8 cellular contexts compared by ENCODE assay signal in the genomic region with DNA sequence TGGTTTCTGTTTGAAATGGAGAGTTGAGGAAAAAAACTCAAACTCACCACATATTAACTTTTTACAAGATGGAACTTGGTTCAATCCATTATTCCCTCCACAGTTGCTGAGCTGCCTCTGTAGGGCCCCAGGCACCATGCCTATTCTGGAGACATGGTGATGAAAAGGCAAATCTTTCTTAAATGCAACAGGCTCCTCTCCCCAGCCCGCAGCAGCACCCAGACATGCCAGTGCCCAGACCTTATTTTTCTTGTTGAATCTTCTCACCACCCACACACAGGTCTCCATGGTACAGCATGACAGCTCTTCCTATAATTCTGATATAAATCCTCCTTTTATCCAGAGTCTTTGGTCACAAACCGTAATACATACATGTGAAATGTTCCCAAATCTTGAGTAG. TPM values are rescaled to one million over a fixed set of nuclear protein-coding genes. Genes with fewer than 3 reads are reported as not detected.
DNase-seq lines count a peak whose midpoint lies in the region; ATAC-seq and TF ChIP-seq lines count a peak whose summit lies in the region.
"Had no signal": no experiment of that assay in that cellular context is flagged by ENCODE, and none has a peak within 500 bp of the region (broad histone marks: within the 10 kb centered on the region; RNA-seq: fewer than 3 reads in every experiment).

No MANE protein-coding gene starts in this region.

- H3K27me3 ChIP-seq in GM23338 (ENCODE audit: insufficient read depth) (no peaks in the 10 kb centered on the region), gastroesophageal sphincter (no peaks in the 10 kb centered on the region)

- peaks cover 8% of the 10 kb centered on the region for H4K20me1 ChIP-seq in GM23338 (replicated peaks; ENCODE audit: insufficient read depth)

- H3K27ac Mint-ChIP-seq in GM23338 = no peak overlapping the region
- H3K27ac Mint-ChIP-seq in T-helper 17 cell = no peak overlapping the region
- peak overlapping the region; percentile 98 for H3K27ac Mint-ChIP-seq in stimulated activated naive CD8-positive, alpha-beta T cell treated with anti-CD3 and anti-CD28 coated beads, Interleukin-15, Interleukin-2, amounts not matched to agents 100 ng/mL and 50 ng/mL, for 24 hours
- H3K27ac Mint-ChIP-seq: HFFc6 had no signal

- H3K4me1 ChIP-seq in GM23338 (ENCODE audit: insufficient read depth) = no peaks in the 10 kb centered on the region; the same call in 1 of the 2 replicates
- H3K4me1 ChIP-seq in gastroesophageal sphincter = peaks cover 0 to 31% (median 0%) of the 10 kb centered on the region in 3 donors

- H3K36me3 Mint-ChIP-seq in GM23338 (ENCODE audit: low read depth) (no peaks in the 10 kb centered on the region), T-helper 17 cell (ENCODE audit: low read depth) (peaks cover 7% of the 10 kb centered on the region)
- H3K36me3 Mint-ChIP-seq in stimulated activated naive CD8-positive, alpha-beta T cell treated with anti-CD3 and anti-CD28 coated beads, Interleukin-15, Interleukin-2, amounts not matched to agents 100 ng/mL and 50 ng/mL, for 24 hours (ENCODE audit: low read depth) = no peaks in the 10 kb centered on the region

- H3K4me3 Mint-ChIP-seq in GM23338 (no peak overlapping the region), T-helper 17 cell (peak overlapping the region; percentile 95)
- H3K4me3 Mint-ChIP-seq in stimulated activated naive CD8-positive, alpha-beta T cell treated with anti-CD3 and anti-CD28 coated beads, Interleukin-15, Interleukin-2, amounts not matched to agents 100 ng/mL and 50 ng/mL, for 24 hours = peak overlapping the region; percentile 88

- H3K27me3 Mint-ChIP-seq in GM23338 (ENCODE audit: insufficient read depth, low read depth, poor library complexity) (no peaks in the 10 kb centered on the region), T-helper 17 cell (no peaks in the 10 kb centered on the region)
- no peaks in the 10 kb centered on the region for H3K27me3 Mint-ChIP-seq in stimulated activated naive CD8-positive, alpha-beta T cell treated with anti-CD3 and anti-CD28 coated beads, Interleukin-15, Interleukin-2, amounts not matched to agents 100 ng/mL and 50 ng/mL, for 24 hours

- no peaks in the 10 kb centered on the region for H3K9me2 ChIP-seq in GM23338 (ENCODE audit: insufficient read depth)

- H3K9me3 ChIP-seq in T-helper 17 cell (ENCODE audit: control insufficient read depth, low read length, poor library complexity, severe bottlenecking) (no peaks in the 10 kb centered on the region), gastroesophageal sphincter (no peaks in the 10 kb centered on the region)

- peaks cover 13% of the 10 kb centered on the region for H3K4me1 Mint-ChIP-seq in GM23338
- H3K4me1 Mint-ChIP-seq in T-helper 17 cell = peaks cover 53% of the 10 kb centered on the region
- peaks cover 79% of the 10 kb centered on the region for H3K4me1 Mint-ChIP-seq in stimulated activated naive CD8-positive, alpha-beta T cell treated with anti-CD3 and anti-CD28 coated beads, Interleukin-15, Interleukin-2, amounts not matched to agents 100 ng/mL and 50 ng/mL, for 24 hours (ENCODE audit: low read depth)

- no peak overlapping the region for H2AFZ ChIP-seq in GM23338

- DNase-seq in GM23338 (ENCODE audit: low spot score) (no peak), T-helper 17 cell (no peak), NCI-H1092 treated with DMSO at 0.1 percent for 48 hours (lab: John Stamatoyannopoulos, UW) (no peak), NCI-H128 (lab: John Stamatoyannopoulos, UW; ENCODE audit: unreplicated experiment) (no peak)
- DNase-seq: HFFc6 had no signal

- no peak overlapping the region for H3K27ac ChIP-seq in GM23338 (ENCODE audit: low read depth)
- peak overlapping the region in 3 of 4 donors; percentile 10 to 68 (median 49) for H3K27ac ChIP-seq in gastroesophageal sphincter

- H3K4me3 ChIP-seq in GM23338 (no peak overlapping the region), gastroesophageal sphincter (no peak overlapping the region)

- WGBS in gastroesophageal sphincter (ENCODE audit: low coverage in 1 of 2), 2 donors = 50 to 81% methylated on average over 1 to 2 of the region's 2 CpGs

- ATAC-seq in GM23338 = peak; percentile 24; the same call in 1 of the 3 replicates
- ATAC-seq in T-helper 17 cell = peak; percentile 24
- no peak for ATAC-seq in gastroesophageal sphincter
- ATAC-seq in HG02885 (IDR thresholded peaks at IDR 0.05; ENCODE audit: poor library complexity, unreplicated experiment) = no peak

- H3K36me3 ChIP-seq in GM23338 (ENCODE audit: insufficient read depth) (no peaks in the 10 kb centered on the region), gastroesophageal sphincter (no peaks in the 10 kb centered on the region)

- TF ChIP-seq CTCF in GM23338 (conservative IDR thresholded peaks at IDR 0.05; ENCODE audit: low read depth in 2 of 2) (no peak), gastroesophageal sphincter (IDR thresholded peaks at IDR 0.05) (no peak)

- no peak for TF ChIP-seq POLR2A in gastroesophageal sphincter (IDR thresholded peaks at IDR 0.05)

- H3K79me2 ChIP-seq in GM23338 (replicated peaks; ENCODE audit: insufficient read depth) = peaks cover 31% of the 10 kb centered on the region

- TF ChIP-seq EP300 in gastroesophageal sphincter (IDR thresholded peaks at IDR 0.05) = no peak

- no peaks in the 10 kb centered on the region for H3K9me3 Mint-ChIP-seq in GM23338
- H3K9me3 Mint-ChIP-seq in stimulated activated naive CD8-positive, alpha-beta T cell treated with anti-CD3 and anti-CD28 coated beads, Interleukin-15, Interleukin-2, amounts not matched to agents 100 ng/mL and 50 ng/mL, for 24 hours = no peaks in the 10 kb centered on the region
- H3K9me3 Mint-ChIP-seq: HFFc6 had no signal

- no peak overlapping the region for H3K4me2 ChIP-seq in GM23338

- H3F3A ChIP-seq in GM23338 (replicated peaks; ENCODE audit: low read depth) = no peaks in the 10 kb centered on the region

TF ChIP-seq in GM23338, 12 proteins besides CTCF, POLR2A, EP300 and RAD21 (continues in another document):
- TF ChIP-seq, protein P1, sequence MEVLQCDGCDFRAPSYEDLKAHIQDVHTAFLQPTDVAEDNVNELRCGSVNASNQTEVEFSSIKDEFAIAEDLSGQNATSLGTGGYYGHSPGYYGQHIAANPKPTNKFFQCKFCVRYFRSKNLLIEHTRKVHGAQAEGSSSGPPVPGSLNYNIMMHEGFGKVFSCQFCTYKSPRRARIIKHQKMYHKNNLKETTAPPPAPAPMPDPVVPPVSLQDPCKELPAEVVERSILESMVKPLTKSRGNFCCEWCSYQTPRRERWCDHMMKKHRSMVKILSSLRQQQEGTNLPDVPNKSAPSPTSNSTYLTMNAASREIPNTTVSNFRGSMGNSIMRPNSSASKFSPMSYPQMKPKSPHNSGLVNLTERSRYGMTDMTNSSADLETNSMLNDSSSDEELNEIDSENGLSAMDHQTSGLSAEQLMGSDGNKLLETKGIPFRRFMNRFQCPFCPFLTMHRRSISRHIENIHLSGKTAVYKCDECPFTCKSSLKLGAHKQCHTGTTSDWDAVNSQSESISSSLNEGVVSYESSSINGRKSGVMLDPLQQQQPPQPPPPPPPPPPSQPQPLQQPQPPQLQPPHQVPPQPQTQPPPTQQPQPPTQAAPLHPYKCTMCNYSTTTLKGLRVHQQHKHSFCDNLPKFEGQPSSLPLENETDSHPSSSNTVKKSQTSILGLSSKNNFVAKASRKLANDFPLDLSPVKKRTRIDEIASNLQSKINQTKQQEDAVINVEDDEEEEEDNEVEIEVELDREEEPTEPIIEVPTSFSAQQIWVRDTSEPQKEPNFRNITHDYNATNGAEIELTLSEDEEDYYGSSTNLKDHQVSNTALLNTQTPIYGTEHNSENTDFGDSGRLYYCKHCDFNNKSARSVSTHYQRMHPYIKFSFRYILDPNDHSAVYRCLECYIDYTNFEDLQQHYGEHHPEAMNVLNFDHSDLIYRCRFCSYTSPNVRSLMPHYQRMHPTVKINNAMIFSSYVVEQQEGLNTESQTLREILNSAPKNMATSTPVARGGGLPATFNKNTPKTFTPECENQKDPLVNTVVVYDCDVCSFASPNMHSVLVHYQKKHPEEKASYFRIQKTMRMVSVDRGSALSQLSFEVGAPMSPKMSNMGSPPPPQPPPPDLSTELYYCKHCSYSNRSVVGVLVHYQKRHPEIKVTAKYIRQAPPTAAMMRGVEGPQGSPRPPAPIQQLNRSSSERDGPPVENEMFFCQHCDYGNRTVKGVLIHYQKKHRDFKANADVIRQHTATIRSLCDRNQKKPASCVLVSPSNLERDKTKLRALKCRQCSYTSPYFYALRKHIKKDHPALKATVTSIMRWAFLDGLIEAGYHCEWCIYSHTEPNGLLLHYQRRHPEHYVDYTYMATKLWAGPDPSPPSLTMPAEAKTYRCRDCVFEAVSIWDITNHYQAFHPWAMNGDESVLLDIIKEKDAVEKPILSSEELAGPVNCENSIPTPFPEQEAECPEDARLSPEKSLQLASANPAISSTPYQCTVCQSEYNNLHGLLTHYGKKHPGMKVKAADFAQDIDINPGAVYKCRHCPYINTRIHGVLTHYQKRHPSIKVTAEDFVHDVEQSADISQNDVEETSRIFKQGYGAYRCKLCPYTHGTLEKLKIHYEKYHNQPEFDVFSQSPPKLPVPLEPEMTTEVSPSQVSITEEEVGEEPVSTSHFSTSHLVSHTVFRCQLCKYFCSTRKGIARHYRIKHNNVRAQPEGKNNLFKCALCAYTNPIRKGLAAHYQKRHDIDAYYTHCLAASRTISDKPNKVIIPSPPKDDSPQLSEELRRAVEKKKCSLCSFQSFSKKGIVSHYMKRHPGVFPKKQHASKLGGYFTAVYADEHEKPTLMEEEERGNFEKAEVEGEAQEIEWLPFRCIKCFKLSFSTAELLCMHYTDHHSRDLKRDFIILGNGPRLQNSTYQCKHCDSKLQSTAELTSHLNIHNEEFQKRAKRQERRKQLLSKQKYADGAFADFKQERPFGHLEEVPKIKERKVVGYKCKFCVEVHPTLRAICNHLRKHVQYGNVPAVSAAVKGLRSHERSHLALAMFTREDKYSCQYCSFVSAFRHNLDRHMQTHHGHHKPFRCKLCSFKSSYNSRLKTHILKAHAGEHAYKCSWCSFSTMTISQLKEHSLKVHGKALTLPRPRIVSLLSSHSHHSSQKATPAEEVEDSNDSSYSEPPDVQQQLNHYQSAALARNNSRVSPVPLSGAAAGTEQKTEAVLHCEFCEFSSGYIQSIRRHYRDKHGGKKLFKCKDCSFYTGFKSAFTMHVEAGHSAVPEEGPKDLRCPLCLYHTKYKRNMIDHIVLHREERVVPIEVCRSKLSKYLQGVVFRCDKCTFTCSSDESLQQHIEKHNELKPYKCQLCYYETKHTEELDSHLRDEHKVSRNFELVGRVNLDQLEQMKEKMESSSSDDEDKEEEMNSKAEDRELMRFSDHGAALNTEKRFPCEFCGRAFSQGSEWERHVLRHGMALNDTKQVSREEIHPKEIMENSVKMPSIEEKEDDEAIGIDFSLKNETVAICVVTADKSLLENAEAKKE (CRISPR knock-in tag; IDR thresholded peaks at IDR 0.05) = no peak
- TF ChIP-seq STAT1 (IDR thresholded peaks at IDR 0.05; ENCODE audit: unreplicated experiment) = no peak
- no peak for TF ChIP-seq POLR2AphosphoS5 (IDR thresholded peaks at IDR 0.05; ENCODE audit: low read depth)

RNA-seq across cellular contexts. Expression of a gene that starts 7.6 kb away (rescaled TPM):
- 14.5 and 21.2 TPM in 2 replicates for total RNA-seq in GM23338 (2014; rRNA removed; shearing (Covaris generic))
- 12.2 and 13.8 TPM in 2 replicates for polyA plus RNA-seq in GM23338 (2016; fragmentation: Nextera tagmentation; extraction: Ambion mirVana)
- total RNA-seq in T-helper 17 cell (100 to 1,000 TPM; 462 to 497 TPM), gastroesophageal sphincter (10 to 100 TPM; 26.9 to 38.0 (median 31.0) TPM)

Comparison
In these comparisons a context has a peak if more than half of its experiments do, and no peak if none do; other contexts are left out.
1. ATAC-seq: peak in GM23338 (single experiment) and T-helper 17 cell (single experiment); none in gastroesophageal sphincter (single experiment) and HG02885 (single experiment).
2. RNA of a gene that starts 7.6 kb away (total RNA-seq): 462 to 497 TPM in T-helper 17 cell; 26.9 to 38.0 TPM in gastroesophageal sphincter and 14.5 to 21.2 TPM in GM23338; every median in the first group is over 10 times any median in the second.